Comparison of ENCODE assay signal across 13 cellular contexts in genomic region chr5:54619732-54620582, GRCh38.
DNase-seq lines count a peak whose midpoint lies in the region; ATAC-seq, FAIRE-seq and TF ChIP-seq lines count a peak whose summit lies in the region.
"Had no signal": no experiment of that assay in that cellular context is flagged by ENCODE, and none has a peak within 500 bp of the region (broad histone marks: within the 10 kb centered on the region; RNA-seq: fewer than 3 reads in every experiment).

No MANE protein-coding gene starts in this region.

- H3K4me3 ChIP-seq in NB4 (ENCODE audit: low read depth, low read length) (no peak overlapping the region), astrocyte (ENCODE audit: insufficient read depth, low read depth, low read length) (no peak overlapping the region), right atrium auricular region (no peak overlapping the region), brain microvascular endothelial cell (ENCODE audit: low read depth, low read length) (no peak overlapping the region)
- H3K4me3 ChIP-seq in naive thymus-derived CD4-positive, alpha-beta T cell (ENCODE audit: low read length): no peak overlapping the region

- CTCF ChIA-PET in naive thymus-derived CD4-positive, alpha-beta T cell (lab: Charles Lee): no interaction called here

- H2AFZ ChIP-seq in astrocyte (ENCODE audit: low read depth, low read length): no peak overlapping the region

- no peak overlapping the region for H3K9ac ChIP-seq in astrocyte (ENCODE audit: low read length)

- DNase-seq in DMS 273 treated with DMSO at 0.1 percent for 48 hours (lab: John Stamatoyannopoulos, UW) (peak; percentile 15), NB4 (ENCODE audit: low read depth) (peak; percentile 80), astrocyte (ENCODE audit: low read depth) (peak; percentile 33), right atrium auricular region (ENCODE audit: low spot score) (no peak), brain microvascular endothelial cell (no peak), GM19238 (ENCODE audit: insufficient read length, low spot score) (no peak)
- DNase-seq in naive thymus-derived CD4-positive, alpha-beta T cell: no peak
- DNase-seq: CD8-positive, alpha-beta memory T cell; NCI-H2081 treated with DMSO at 0.1 percent for 48 hours; T1000 had no signal

- peaks cover 17% of the 10 kb centered on the region for H3K4me1 Mint-ChIP-seq in astrocyte (ENCODE audit: low read depth, unreplicated experiment)
- peaks cover 6 to 27% (median 8%) of the 10 kb centered on the region in 7 donors for H3K4me1 Mint-ChIP-seq in naive thymus-derived CD4-positive, alpha-beta T cell

- no peaks in the 10 kb centered on the region for H3K36me3 Mint-ChIP-seq in astrocyte (ENCODE audit: low read depth, unreplicated experiment)
- peaks cover 0 to 23% (median 0%) of the 10 kb centered on the region in 5 donors for H3K36me3 Mint-ChIP-seq in naive thymus-derived CD4-positive, alpha-beta T cell
- H3K36me3 Mint-ChIP-seq: mesothelial cell of epicardium had no signal

- TF ChIP-seq CTCF in NB4 (IDR thresholded peaks at IDR 0.05; ENCODE audit: low read depth, low read length) (no peak), astrocyte (IDR thresholded peaks at IDR 0.05; ENCODE audit: insufficient read depth, low read depth, low read length) (no peak), right atrium auricular region (IDR thresholded peaks at IDR 0.05) (no peak), brain microvascular endothelial cell (IDR thresholded peaks at IDR 0.05; ENCODE audit: low read depth, low read length, missing control alignments) (no peak)

- peaks cover 21% of the 10 kb centered on the region for H3K27me3 Mint-ChIP-seq in astrocyte (ENCODE audit: low read depth, unreplicated experiment)
- H3K27me3 Mint-ChIP-seq in naive thymus-derived CD4-positive, alpha-beta T cell: peaks cover 0 to 29% (median 0%) of the 10 kb centered on the region in 5 donors
- H3K27me3 Mint-ChIP-seq: CD8-positive, alpha-beta memory T cell had no signal

- H3K4me3 Mint-ChIP-seq in astrocyte (ENCODE audit: unreplicated experiment): no peak overlapping the region
- H3K4me3 Mint-ChIP-seq in naive thymus-derived CD4-positive, alpha-beta T cell: no peak overlapping the region
- H3K4me3 Mint-ChIP-seq: CD8-positive, alpha-beta memory T cell; mesothelial cell of epicardium had no signal

- peak overlapping the region; percentile 35 for H3K27ac Mint-ChIP-seq in astrocyte (ENCODE audit: unreplicated experiment)
- H3K27ac Mint-ChIP-seq in naive thymus-derived CD4-positive, alpha-beta T cell: no peak overlapping the region
- H3K27ac Mint-ChIP-seq: mesothelial cell of epicardium had no signal

- no peak for FAIRE-seq in astrocyte (lab: Jason Lieb, UNC)
- FAIRE-seq: endothelial cell of umbilical vein had no signal

- H3K9me3 ChIP-seq in astrocyte (ENCODE audit: insufficient read depth, low read depth, low read length) (no peaks in the 10 kb centered on the region), right atrium auricular region (peaks cover 0 to 6% of the 10 kb centered on the region in 2 donors)
- H3K9me3 ChIP-seq in naive thymus-derived CD4-positive, alpha-beta T cell (ENCODE audit: control insufficient read depth in 2 of 3, low read length in 3 of 3): no peaks in the 10 kb centered on the region

- no peaks in the 10 kb centered on the region for H4K20me1 ChIP-seq in astrocyte (ENCODE audit: insufficient read depth, low read length)

- H3K79me2 ChIP-seq in astrocyte (ENCODE audit: insufficient read depth, low read length): no peaks in the 10 kb centered on the region

- no peak overlapping the region for H3K4me2 ChIP-seq in astrocyte (ENCODE audit: low read length)

- H3K27ac ChIP-seq in astrocyte (ENCODE audit: low read depth, low read length) (no peak overlapping the region), right atrium auricular region (no peak overlapping the region), brain microvascular endothelial cell (no peak overlapping the region)
- no peak overlapping the region for H3K27ac ChIP-seq in naive thymus-derived CD4-positive, alpha-beta T cell (ENCODE audit: low read depth, low read length)

- H3K9me3 Mint-ChIP-seq in astrocyte (ENCODE audit: unreplicated experiment): no peaks in the 10 kb centered on the region
- H3K9me3 Mint-ChIP-seq in naive thymus-derived CD4-positive, alpha-beta T cell: peaks cover 0 to 13% (median 0%) of the 10 kb centered on the region in 11 donors
- H3K9me3 Mint-ChIP-seq: CD8-positive, alpha-beta memory T cell; mesothelial cell of epicardium had no signal

- POLR2A ChIA-PET in naive thymus-derived CD4-positive, alpha-beta T cell (lab: Charles Lee): interaction anchor here (0.6 to 2.4 kb wide), 3 partner anchors 10 to 1274 kb away, joined by 5 to 7 read pairs (median 7); no protein-coding TSS in a partner anchor

- H3K4me1 ChIP-seq in astrocyte (ENCODE audit: insufficient read depth, low read length) (peaks cover 5% of the 10 kb centered on the region), right atrium auricular region (no peaks in the 10 kb centered on the region)
- no peaks in the 10 kb centered on the region for H3K4me1 ChIP-seq in naive thymus-derived CD4-positive, alpha-beta T cell (ENCODE audit: control insufficient read depth in 2 of 2, insufficient read depth in 2 of 2, low read length in 2 of 2)

- no peaks in the 10 kb centered on the region for H3K36me3 ChIP-seq in astrocyte (ENCODE audit: insufficient read depth, low read length)
- no peaks in the 10 kb centered on the region for H3K36me3 ChIP-seq in naive thymus-derived CD4-positive, alpha-beta T cell (ENCODE audit: control insufficient read depth in 2 of 3, insufficient read depth in 3 of 3, low read length in 3 of 3)
- H3K36me3 ChIP-seq in right atrium auricular region: no peaks in the 10 kb centered on the region
- H3K36me3 ChIP-seq in brain microvascular endothelial cell (replicated peaks): no peaks in the 10 kb centered on the region

- ATAC-seq in naive thymus-derived CD4-positive, alpha-beta T cell: peak; percentile 56
- no peak for ATAC-seq in GM21423 (IDR thresholded peaks at IDR 0.05; ENCODE audit: unreplicated experiment)

- peaks cover 2% of the 10 kb centered on the region for H3K27me3 ChIP-seq in astrocyte (ENCODE audit: insufficient read depth, low read length)
- H3K27me3 ChIP-seq in naive thymus-derived CD4-positive, alpha-beta T cell (ENCODE audit: control insufficient read depth in 2 of 2, insufficient read depth in 2 of 2, low read length in 2 of 2): no peaks in the 10 kb centered on the region
- no peaks in the 10 kb centered on the region for H3K27me3 ChIP-seq in right atrium auricular region
- H3K27me3 ChIP-seq in brain microvascular endothelial cell (replicated peaks): no peaks in the 10 kb centered on the region

- in situ Hi-C loops in brain microvascular endothelial cell (cut with HindIII; ENCODE audit: low pct_ligation_motif_present, low sequenced_read_pairs): no loop called here

- no peak for TF ChIP-seq POLR2A in NB4 (IDR thresholded peaks at IDR 0.05; ENCODE audit: extremely low read depth, insufficient read length)

- intact Hi-C loops in naive thymus-derived CD4-positive, alpha-beta T cell (cut with micrococcal nuclease): loop anchor here in 1 of 2 donors (10.0 kb wide), 1 partner anchor 485 kb away; the partner anchor contains the start of gene GZMA

Comparison
In these comparisons a context has a peak if more than half of its experiments do, and no peak if none do; other contexts are left out.
1. DNase-seq: peak in DMS 273 treated with DMSO at 0.1 percent for 48 hours (single experiment), NB4 (single experiment) and astrocyte (single experiment); none in naive thymus-derived CD4-positive, alpha-beta T cell (0 of 9), right atrium auricular region (single experiment), brain microvascular endothelial cell (single experiment) and GM19238 (single experiment).